18 cellular contexts compared by ENCODE assay signal in genomic region chr20:57746832-57747404, GRCh38. TPM values are rescaled to one million over a fixed set of nuclear protein-coding genes. Genes with fewer than 3 reads are reported as not detected.
DNase-seq lines count a peak whose midpoint lies in the region; ATAC-seq, FAIRE-seq and TF ChIP-seq lines count a peak whose summit lies in the region.
"Had no signal": no experiment of that assay in that cellular context is flagged by ENCODE, and none has a peak within 500 bp of the region (broad histone marks: within the 10 kb centered on the region; RNA-seq: fewer than 3 reads in every experiment).

No MANE protein-coding gene starts in this region.

- H3K4me2 ChIP-seq in A549 = peak overlapping the region; percentile 87
- no peak overlapping the region for H3K4me2 ChIP-seq in PC-9
- H3K4me2 ChIP-seq: KMS-11 had no signal

- H2AFZ ChIP-seq in PC-9 = no peak overlapping the region

- POLR2A ChIA-PET in A549 (lab: Yijun Ruan, JAX) (no interaction called here), PC-9 (lab: Charles Lee; ENCODE audit: unreplicated experiment) (no interaction called here)

- no peak for TF ChIP-seq POLR2A in A549 (IDR thresholded peaks at IDR 0.05; ENCODE audit: low read length)
- TF ChIP-seq POLR2A in prostate gland (IDR thresholded peaks at IDR 0.05) = no peak

- no TSS peak for BruUV-seq in PC-9 (replicated peaks; lab: Mats Ljungman, UMichigan)

- intact Hi-C loops in prostate gland (cut with DNase I) (no loop called here), PC-9 (cut with micrococcal nuclease; ENCODE audit: unreplicated experiment) (no loop called here)

- H3K36me3 ChIP-seq in prostate gland = no peaks in the 10 kb centered on the region
- H3K36me3 ChIP-seq in PC-9 (ENCODE audit: low read depth) = no peaks in the 10 kb centered on the region
- H3K36me3 ChIP-seq in SJCRH30 = no peaks in the 10 kb centered on the region

- CTCF ChIA-PET in A549 (lab: Yijun Ruan, JAX) (interaction anchor here (1.1 kb wide), 1 partner anchor 40 kb away, joined by 3 read pairs; no protein-coding TSS in a partner anchor), PC-9 (lab: Charles Lee) (no interaction called here)

- TF ChIP-seq RAD21 in A549 (conservative IDR thresholded peaks at IDR 0.05 in 1 of 2, IDR thresholded peaks at IDR 0.05 in 1 of 2) = no peak

- H3K4me3 ChIP-seq in A549 (no peak overlapping the region), prostate gland (no peak overlapping the region), PC-9 (no peak overlapping the region), SJCRH30 (no peak overlapping the region)

- no peak for FAIRE-seq in A549 (lab: Jason Lieb, UNC)
- FAIRE-seq: A204.1, H54, HepG2 had no signal

- DNase-seq in A549 (ENCODE audit: low read depth in 1 of 2, low spot score in 1 of 2) (peak in 1 of 2 experiments; percentile 79), H4 (ENCODE audit: low spot score) (peak; percentile 19), prostate gland (ENCODE audit: low spot score) (no peak), CD1c-positive myeloid dendritic cell (ENCODE audit: extremely low spot score) (no peak), PC-9 (no peak), SJCRH30 (no peak)
- DNase-seq in stimulated activated CD4-positive, alpha-beta T cell treated with anti-CD3 and anti-CD28 coated beads, Interleukin-1b, Interleukin-23, amount 100 ng/mL, for 48 hours = no peak
- DNase-seq: DND-41, NCI-H1092 treated with DMSO at 0.1 percent for 48 hours, NCI-H1694, NCI-H345, PC-3, SHP77 treated with DMSO at 0.1 percent for 48 hours had no signal

- H3K27me3 ChIP-seq in prostate gland (replicated peaks; ENCODE audit: insufficient read depth) (no peaks in the 10 kb centered on the region), PC-9 (ENCODE audit: insufficient read depth, low read depth) (no peaks in the 10 kb centered on the region), SJCRH30 (no peaks in the 10 kb centered on the region)

- H3K9me3 ChIP-seq in A549 = peaks cover 10% of the 10 kb centered on the region; the same call in 2 of the 3 replicates
- no peaks in the 10 kb centered on the region for H3K9me3 ChIP-seq in prostate gland
- 0 out of 2 replicates have a peak, but pooled peaks cover 4% of the 10 kb centered on the region for H3K9me3 ChIP-seq in PC-9 (ENCODE audit: insufficient read depth, low read depth)
- H3K9me3 ChIP-seq in SJCRH30 (replicated peaks) = no peaks in the 10 kb centered on the region

- peak overlapping the region; percentile 98 for H3K27ac ChIP-seq in A549
- H3K27ac ChIP-seq in VCaP = peak overlapping the region; percentile 98; the same call in 1 of the 2 replicates
- peak overlapping the region; percentile 47 to 80 for H3K27ac ChIP-seq in prostate gland
- H3K27ac ChIP-seq in PC-9 = no peak overlapping the region
- H3K27ac ChIP-seq in SJCRH30 = no peak overlapping the region; the same call in 1 of the 2 replicates
- H3K27ac ChIP-seq: KMS-11 had no signal

- TF ChIP-seq CTCF in A549 (IDR thresholded peaks at IDR 0.05) = no peak
- no peak for TF ChIP-seq CTCF in VCaP (conservative IDR thresholded peaks at IDR 0.05)
- TF ChIP-seq CTCF in prostate gland (IDR thresholded peaks at IDR 0.05) = no peak
- TF ChIP-seq CTCF in PC-9 (conservative IDR thresholded peaks at IDR 0.05) = no peak

- peak in 1 of 2 experiments; percentile 49; a peak in 2 of 5 replicates for TF ChIP-seq EP300 in A549 (IDR thresholded peaks at IDR 0.05)

- peaks cover 9% of the 10 kb centered on the region for H3F3A ChIP-seq in PC-9 (ENCODE audit: insufficient read depth, low read depth)

- H4K20me1 ChIP-seq in PC-9 (ENCODE audit: insufficient read depth) = no peaks in the 10 kb centered on the region

- no peaks in the 10 kb centered on the region for H3K79me2 ChIP-seq in PC-9 (ENCODE audit: low read depth)

- ATAC-seq in A549 = peak in 1 of 2 experiments; percentile 6; a peak in 2 of 6 replicates
- ATAC-seq: HepG2, PC-3 had no signal

- WGBS in A549 (ENCODE audit: missing lambda C conversion rate) = 41% methylated on average over 7 of the region's 7 CpGs
- whole genome bisulfite sequencing in prostate gland = 67% methylated on average over 7 of the region's 7 CpGs

- H3K4me1 ChIP-seq in A549 = peaks cover 69% of the 10 kb centered on the region
- peaks cover 15% of the 10 kb centered on the region for H3K4me1 ChIP-seq in prostate gland (replicated peaks)
- H3K4me1 ChIP-seq in PC-9 (replicated peaks; ENCODE audit: insufficient read depth) = peaks cover 20% of the 10 kb centered on the region
- H3K4me1 ChIP-seq in SJCRH30 = peaks cover 28% of the 10 kb centered on the region

- H3K9me2 ChIP-seq in PC-9 (ENCODE audit: insufficient read depth) = no peaks in the 10 kb centered on the region

TF ChIP-seq in A549, 52 proteins besides CTCF, POLR2A, EP300 and RAD21:
- TF ChIP-seq ELK1 (IDR thresholded peaks at IDR 0.05; ENCODE audit: low read depth, low read length) (no peak), MAX (IDR thresholded peaks at IDR 0.05) (no peak), HOXB13 (CRISPR knock-in tag; IDR thresholded peaks at IDR 0.05; ENCODE audit: low read depth) (no peak), SREBF2 (IDR thresholded peaks at IDR 0.05) (no peak), FOXS1 (CRISPR knock-in tag; IDR thresholded peaks at IDR 0.05) (no peak), GATA3 (IDR thresholded peaks at IDR 0.05; ENCODE audit: borderline replicate concordance) (peak; percentile 59), HEYL (CRISPR knock-in tag; IDR thresholded peaks at IDR 0.05) (no peak), ZSCAN20 (CRISPR knock-in tag; IDR thresholded peaks at IDR 0.05) (no peak), RARB (CRISPR knock-in tag; IDR thresholded peaks at IDR 0.05) (no peak), CEBPB (IDR thresholded peaks at IDR 0.05) (peak in 1 of 2 experiments; percentile 45; a peak in 1 of 4 replicates), FOSL2 (IDR thresholded peaks at IDR 0.05) (no peak), FOSL2 (CRISPR knock-in tag; IDR thresholded peaks at IDR 0.05) (0 out of 2 replicates have a peak, but pooled peaks have one; percentile 18)

RNA-seq across cellular contexts. Expression of gene PMEPA1, which starts 37.1 kb away (rescaled TPM):
- polyA plus RNA-seq in A549 (2011; rRNA removed) = 131 and 150 TPM in 2 replicates
- 145 and 229 TPM in 2 replicates for polyA plus RNA-seq in A549 (2012; cell fraction: cytosol; rRNA removed)
- polyA plus RNA-seq in A549 (2012; cell fraction: nucleus; rRNA removed) = 263 and 339 TPM in 2 replicates
- 114 to 152 TPM (median 147 TPM) in 3 replicates for polyA plus RNA-seq in A549 (2017; fragmentation: RNase III; extraction: RNeasy Plus Mini Kit Qiagen cat#74134 plus additional on column Dnase treatment)
- polyA minus RNA-seq in A549 (2011; rRNA and poly(A)+ RNA removed) = 151 and 188 TPM in 2 replicates
- 10.0 and 14.4 TPM in 2 replicates for total RNA-seq in H4 (2014; rRNA removed; shearing (Covaris generic))
- total RNA-seq in prostate gland = 100 to 1,000 TPM in 1 of 2 donors, 10 to 100 TPM in 1; 96.5 to 245 TPM
- 163 and 177 TPM in 2 replicates for total RNA-seq in PC-9 (2021)
- total RNA-seq in SJCRH30 (2014; rRNA removed; shearing (Covaris generic)) = 15.0 and 15.4 TPM in 2 replicates
- total RNA-seq: HepG2 had no signal
- polyA plus RNA-seq: HepG2 had no signal

Comparison
In these comparisons a context has a peak if more than half of its experiments do, and no peak if none do; other contexts are left out.
1. H3K27ac ChIP-seq: peak in A549 (2 of 2), VCaP (single experiment) and prostate gland (2 of 2); none in PC-9 (single experiment) and SJCRH30 (single experiment).